Comparison of ENCODE assay signal across 9 cellular contexts in the genomic region with DNA sequence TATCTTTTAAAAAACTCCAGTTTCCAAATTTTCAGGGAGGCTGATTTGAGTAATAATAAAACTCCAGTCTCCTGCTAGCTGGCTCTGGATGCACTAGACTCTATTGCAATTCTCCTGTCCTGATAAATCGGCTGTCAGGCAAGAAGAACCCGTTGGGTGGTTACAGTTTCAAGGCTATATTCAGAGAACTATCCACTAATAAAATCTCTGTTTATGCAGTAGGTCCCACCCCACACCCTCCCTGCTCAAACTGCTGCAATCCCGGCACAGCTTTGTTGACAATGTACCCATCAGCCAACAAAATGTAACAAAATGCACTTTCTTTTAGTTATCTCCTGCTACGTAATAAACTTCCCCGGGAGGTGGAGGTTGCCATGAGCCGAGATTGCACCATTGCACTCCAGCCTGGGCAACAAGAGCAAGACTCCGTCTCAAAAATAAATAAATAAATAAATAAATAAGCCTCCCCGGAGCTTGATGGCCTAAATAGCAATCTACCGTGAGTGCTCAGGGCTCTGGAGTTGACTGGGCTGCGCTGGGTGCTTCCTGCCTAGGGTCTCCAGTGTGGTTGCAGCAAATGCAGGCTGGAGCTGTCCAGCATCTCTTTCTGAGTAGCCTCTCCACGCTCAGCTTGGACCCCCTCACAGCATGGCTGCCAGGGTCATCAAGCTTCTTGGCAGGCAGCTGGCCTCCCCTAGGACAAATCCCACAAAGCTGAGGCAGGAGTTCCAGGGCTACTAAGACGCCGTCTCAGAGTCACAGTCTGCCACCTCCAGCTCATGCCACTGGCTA. TPM values are rescaled to one million over a fixed set of nuclear protein-coding genes. Genes with fewer than 3 reads are reported as not detected.
DNase-seq lines count a peak whose midpoint lies in the region; ATAC-seq and TF ChIP-seq lines count a peak whose summit lies in the region.
"Had no signal": no experiment of that assay in that cellular context is flagged by ENCODE, and none has a peak within 500 bp of the region (broad histone marks: within the 10 kb centered on the region; RNA-seq: fewer than 3 reads in every experiment).

No MANE protein-coding gene starts in this region.

- H2AFZ ChIP-seq in PC-3 (ENCODE audit: low read length) (peak overlapping the region; percentile 72), trophoblast cell (ENCODE audit: insufficient read depth, low read length, poor library complexity) (no peak overlapping the region)

- TSS peak; percentile 84 for BruUV-seq in PC-3 (replicated peaks; lab: Mats Ljungman, UMichigan)

- no peak overlapping the region for H2AK5ac ChIP-seq in trophoblast cell (ENCODE audit: low read length)

- no peak overlapping the region for H3K23ac ChIP-seq in trophoblast cell (ENCODE audit: low read length)

- H3K36me3 Mint-ChIP-seq in endodermal cell (ENCODE audit: low read depth), result no peaks in the 10 kb centered on the region

- H4K91ac ChIP-seq in trophoblast cell (ENCODE audit: low read depth, low read length), result no peak overlapping the region

- H3K9me3 ChIP-seq in PC-3 (ENCODE audit: low read length), result no peaks in the 10 kb centered on the region
- H3K9me3 ChIP-seq in endodermal cell (ENCODE audit: control insufficient read depth, low read length), result peaks cover 8% of the 10 kb centered on the region
- peaks cover 1% of the 10 kb centered on the region for H3K9me3 ChIP-seq in trophoblast cell (ENCODE audit: insufficient read depth, low read depth, low read length)

- peaks cover 57% of the 10 kb centered on the region for H3K27me3 Mint-ChIP-seq in endodermal cell (ENCODE audit: insufficient read depth)

- no peak for DNase-seq in PC-3
- DNase-seq in endodermal cell, result peak; percentile 73
- DNase-seq in trophoblast cell, result no peak
- DNase-seq in NCI-H345 treated with DMSO at 0.1 percent for 48 hours (lab: John Stamatoyannopoulos, UW; ENCODE audit: unreplicated experiment), result no peak
- DNase-seq in GM20000 (ENCODE audit: low spot score), result no peak
- no peak for DNase-seq in GM19238 (ENCODE audit: insufficient read length, low spot score)
- DNase-seq in omental fat pad (ENCODE audit: low spot score), result no peak
- DNase-seq: occipital lobe had no signal

- no peaks in the 10 kb centered on the region for H3K79me2 ChIP-seq in PC-3 (ENCODE audit: low read length)
- no peaks in the 10 kb centered on the region for H3K79me2 ChIP-seq in trophoblast cell (ENCODE audit: control insufficient read depth, insufficient read depth, low read length, poor library complexity)

- peaks cover 11% of the 10 kb centered on the region for H3K9me3 Mint-ChIP-seq in endodermal cell

- ATAC-seq in PC-3, result 0 out of 2 replicates have a peak, but pooled peaks have one; percentile 4
- no peak for ATAC-seq in omental fat pad (ENCODE audit: low FRiP score)

- no peak overlapping the region for H4K8ac ChIP-seq in trophoblast cell (ENCODE audit: low read depth, low read length)

- peak overlapping the region; percentile 52 for H3K4me3 Mint-ChIP-seq in endodermal cell

- no peak overlapping the region for H3K14ac ChIP-seq in trophoblast cell (ENCODE audit: low read length)

- H3K27ac Mint-ChIP-seq in endodermal cell, result peak overlapping the region; percentile 85

- H3F3A ChIP-seq in PC-3 (ENCODE audit: low read length, unreplicated experiment), result no peaks in the 10 kb centered on the region

- no peaks in the 10 kb centered on the region for H3K36me3 ChIP-seq in PC-3 (ENCODE audit: low read depth, low read length)
- H3K36me3 ChIP-seq in endodermal cell (ENCODE audit: control insufficient read depth, insufficient read depth, low read length), result no peaks in the 10 kb centered on the region
- no peaks in the 10 kb centered on the region for H3K36me3 ChIP-seq in trophoblast cell (ENCODE audit: control insufficient read depth in 1 of 2, insufficient read depth in 2 of 2, low read length in 2 of 2)

- no peaks in the 10 kb centered on the region for H4K20me1 ChIP-seq in PC-3 (ENCODE audit: low read length)

- H2BK5ac ChIP-seq in trophoblast cell (ENCODE audit: low read depth, low read length, poor library complexity), result no peak overlapping the region

- no peak overlapping the region for H3K4ac ChIP-seq in trophoblast cell (ENCODE audit: low read depth, low read length)

- no peaks in the 10 kb centered on the region for H3K79me1 ChIP-seq in trophoblast cell (ENCODE audit: low read length)

- H3K27me3 ChIP-seq in PC-3 (ENCODE audit: low read length), result no peaks in the 10 kb centered on the region
- no peaks in the 10 kb centered on the region for H3K27me3 ChIP-seq in endodermal cell (ENCODE audit: control insufficient read depth, insufficient read depth, low read length, poor library complexity, severe bottlenecking)
- peaks cover 4% of the 10 kb centered on the region for H3K27me3 ChIP-seq in trophoblast cell (ENCODE audit: insufficient read depth, low read length)

- H3K18ac ChIP-seq in trophoblast cell (ENCODE audit: low read length), result no peak overlapping the region

- no peak overlapping the region for H2BK120ac ChIP-seq in trophoblast cell (ENCODE audit: insufficient read depth, low read length, poor library complexity)

- POLR2A ChIA-PET in PC-3 (lab: Charles Lee; ENCODE audit: unreplicated experiment), result interaction anchor here (0.5 kb wide), 1 partner anchor 1501 kb away, joined by 3 read pairs; no protein-coding TSS in a partner anchor

- H3K4me1 Mint-ChIP-seq in endodermal cell, result peaks cover 6% of the 10 kb centered on the region

- H3K27ac ChIP-seq in PC-3 (ENCODE audit: low read length) (no peak overlapping the region), endodermal cell (ENCODE audit: low read depth, low read length) (no peak overlapping the region), trophoblast cell (ENCODE audit: low read depth, low read length) (no peak overlapping the region)

- no peak overlapping the region for H2BK12ac ChIP-seq in trophoblast cell (ENCODE audit: low read length)

- CTCF ChIA-PET in PC-3 (lab: Charles Lee), result interaction anchor here (0.6 kb wide), 1 partner anchor 14 kb away, joined by 3 read pairs; no protein-coding TSS in a partner anchor

- H3K4me2 ChIP-seq in PC-3 (ENCODE audit: low read length) (peak overlapping the region; percentile 73), trophoblast cell (ENCODE audit: low read length) (peak overlapping the region; percentile 3)

- H4K12ac ChIP-seq in trophoblast cell (ENCODE audit: low read depth, low read length), result no peak overlapping the region

- no peak for TF ChIP-seq CTCF in PC-3 (conservative IDR thresholded peaks at IDR 0.05; ENCODE audit: low read depth, low read length)
- TF ChIP-seq CTCF in endodermal cell (conservative IDR thresholded peaks at IDR 0.05), result no peak
- no peak for TF ChIP-seq CTCF in GM20000 (IDR thresholded peaks at IDR 0.05; ENCODE audit: extremely low read depth, missing control alignments)
- no peak for TF ChIP-seq CTCF in omental fat pad (IDR thresholded peaks at IDR 0.05)

- H3K9ac ChIP-seq in PC-3 (ENCODE audit: low read length) (no peak overlapping the region), endodermal cell (ENCODE audit: extremely low read depth, low read length, poor library complexity, severe bottlenecking) (no peak overlapping the region), trophoblast cell (ENCODE audit: low read length) (no peak overlapping the region)

- H3K4me1 ChIP-seq in PC-3 (ENCODE audit: insufficient read depth, low read length), result no peaks in the 10 kb centered on the region; the same call in 1 of the 2 replicates
- H3K4me1 ChIP-seq in endodermal cell (ENCODE audit: control insufficient read depth, insufficient read depth, low read length), result no peaks in the 10 kb centered on the region
- no peaks in the 10 kb centered on the region for H3K4me1 ChIP-seq in trophoblast cell (ENCODE audit: control insufficient read depth in 1 of 2, insufficient read depth in 2 of 2, low read length in 2 of 2)

- peak overlapping the region; percentile 64; the same call in 1 of the 2 replicates for H3K4me3 ChIP-seq in GM08714 (ENCODE audit: low read length)
- H3K4me3 ChIP-seq in PC-3 (ENCODE audit: low read length), result peak overlapping the region; percentile 58; the same call in 1 of the 2 replicates
- no peak overlapping the region for H3K4me3 ChIP-seq in endodermal cell (ENCODE audit: low read length)
- H3K4me3 ChIP-seq in trophoblast cell (ENCODE audit: low read depth, low read length), result no peak overlapping the region

- H3K9me2 ChIP-seq in PC-3 (replicated peaks; ENCODE audit: low read length), result no peaks in the 10 kb centered on the region

- WGBS in endodermal cell (ENCODE audit: insufficient coverage in 1 of 2, insufficient read length in 1 of 2), 2 experiments, result 84 to 85% methylated on average over 10 to 13 of the region's 13 CpGs
- no CpG with 5 or more reads among the region's 13 CpGs for WGBS in trophoblast cell (ENCODE audit: extremely low coverage, insufficient coverage, insufficient read length)

- intact Hi-C loops in PC-3 (cut with micrococcal nuclease), result no loop called here

RNA-seq across cellular contexts. Expression of a gene that starts 43.2 kb away (rescaled TPM):
- total RNA-seq in PC-3 (2014; rRNA removed), result 45.3 and 62.3 TPM in 2 replicates
- total RNA-seq in endodermal cell, result 10 to 100 TPM; 74.9 to 92.3 TPM
- 72.6 TPM for polyA plus RNA-seq in endodermal cell (2013, experiment 1 of 2)
- 64.1 TPM for polyA plus RNA-seq in endodermal cell (2013, experiment 2 of 2)
- 64.1 and 68.4 TPM in 2 replicates for polyA plus RNA-seq in trophoblast cell (2013)
- 10 to 100 TPM in 2 of 4 donors, 1 to 10 TPM in 2; 5.9 to 16.0 (median 9.4) TPM for total RNA-seq in omental fat pad

Comparison
In these comparisons a context has a peak if more than half of its experiments do, and no peak if none do; other contexts are left out.
1. H3K4me3 ChIP-seq: peak in GM08714 (single experiment) and PC-3 (single experiment); none in endodermal cell (single experiment) and trophoblast cell (single experiment).